Comparison of ENCODE assay signal across 8 cellular contexts in genomic region chr14:104724981-104725771, GRCh38. TPM values are rescaled to one million over a fixed set of nuclear protein-coding genes. Genes with fewer than 3 reads are reported as not detected.
DNase-seq lines count a peak whose midpoint lies in the region; ATAC-seq, FAIRE-seq and TF ChIP-seq lines count a peak whose summit lies in the region.

No MANE protein-coding gene starts in this region.

- H3K4me1 Mint-ChIP-seq in stimulated activated naive B cell treated with anti-CD40 and anti-IgM and Interleukin-4, amounts not matched to agents 10 μg/mL and 1 μg/mL and 100 μg/mL, for 72 hours, result peaks cover 5% of the 10 kb centered on the region in 2 donors

- peak overlapping the region; percentile 58 to 65 for H3K4me3 Mint-ChIP-seq in stimulated activated naive B cell treated with anti-CD40 and anti-IgM and Interleukin-4, amounts not matched to agents 10 μg/mL and 1 μg/mL and 100 μg/mL, for 72 hours

- CTCF ChIA-PET in K562 (lab: Yijun Ruan, JAX; ENCODE audit: low intra/inter-chr PET ratio), result no interaction called here

- H3K79me2 ChIP-seq in K562 (ENCODE audit: control insufficient read depth, insufficient read depth, low read length), result peaks cover 16% of the 10 kb centered on the region

- no peaks in the 10 kb centered on the region for H3K36me3 ChIP-seq in K562 (ENCODE audit: control insufficient read depth, insufficient read depth, low read length)

- H3K27ac ChIP-seq in K562 (ENCODE audit: extremely low read depth, low read depth, low read length), result peak overlapping the region; percentile 75

- H3K9me3 ChIP-seq in K562 (replicated peaks; ENCODE audit: control insufficient read depth, insufficient read depth, low read depth, low read length), result no peaks in the 10 kb centered on the region

- no peak for TF ChIP-seq RAD21 in K562 (CRISPR knock-in tag; conservative IDR thresholded peaks at IDR 0.05 in 1 of 2, IDR thresholded peaks at IDR 0.05 in 1 of 2)

- H3K4me3 ChIP-seq in K562, result peak overlapping the region; percentile 66

- TF ChIP-seq POLR2A in K562 (conservative IDR thresholded peaks at IDR 0.05), result no peak

- peak overlapping the region; percentile 72 to 94 for H3K9ac ChIP-seq in K562 (ENCODE audit: insufficient read depth in 1 of 2, low read depth in 2 of 2, low read length in 2 of 2)

- H3K27me3 ChIP-seq in K562 (ENCODE audit: control insufficient read depth in 2 of 2, insufficient read depth in 2 of 2, low read length in 2 of 2), result no peaks in the 10 kb centered on the region

- H3K27ac Mint-ChIP-seq in stimulated activated naive B cell treated with anti-CD40 and anti-IgM and Interleukin-4, amounts not matched to agents 10 μg/mL and 1 μg/mL and 100 μg/mL, for 72 hours, result peak overlapping the region; percentile 76

- H3K4me1 ChIP-seq in K562 (replicated peaks in 1 of 2; ENCODE audit: control insufficient read depth in 2 of 2, insufficient read depth in 2 of 2, low read length in 2 of 2), result peaks cover 16 to 75% of the 10 kb centered on the region in 2 experiments

- POLR2A ChIA-PET in K562 (lab: Yijun Ruan, JAX), result interaction anchor here (0.8 to 1.2 kb wide), 3 partner anchors 21 to 83 kb away, joined by 3 to 4 read pairs (median 3); no protein-coding TSS in a partner anchor

- TSS peak; percentile 61 for BruUV-seq in K562 (replicated peaks; lab: Mats Ljungman, UMichigan)

- H3K9me1 ChIP-seq in K562 (ENCODE audit: control insufficient read depth, insufficient read depth, low read length), result peaks cover 4% of the 10 kb centered on the region

- peak; percentile 18 to 31 (median 22); a peak in 3 of 6 replicates for TF ChIP-seq CTCF in K562 (IDR thresholded peaks at IDR 0.05 in 2 of 3, conservative IDR thresholded peaks at IDR 0.05 in 1 of 3; ENCODE audit: insufficient read depth in 2 of 3, low read depth in 1 of 3, low read length in 3 of 3)

- peak overlapping the region; percentile 76 for H3K4me2 ChIP-seq in K562 (ENCODE audit: insufficient read depth, low read length)

- peak; percentile 11 for FAIRE-seq in K562 (lab: Jason Lieb, UNC)

- 0 out of 2 replicates have a peak overlapping the region, but pooled peaks have one; percentile 9 for H2AFZ ChIP-seq in K562 (ENCODE audit: low read depth, low read length)

- intact Hi-C loops in K562 (cut with micrococcal nuclease), result no loop called here

- H4K20me1 ChIP-seq in K562 (replicated peaks; ENCODE audit: control insufficient read depth, insufficient read depth, low read length), result no peaks in the 10 kb centered on the region

- in situ Hi-C loops in K562 (cut with MboI), result no loop called here

- 24% methylated on average over 11 of the region's 24 CpGs for WGBS in K562 (ENCODE audit: insufficient coverage, low coverage, missing lambda C conversion rate)

- H3K27me3 Mint-ChIP-seq in stimulated activated naive B cell treated with anti-CD40 and anti-IgM and Interleukin-4, amounts not matched to agents 10 μg/mL and 1 μg/mL and 100 μg/mL, for 72 hours, result peaks cover 16 to 27% of the 10 kb centered on the region in 2 donors

- no peaks in the 10 kb centered on the region for H3K9me3 Mint-ChIP-seq in stimulated activated naive B cell treated with anti-CD40 and anti-IgM and Interleukin-4, amounts not matched to agents 10 μg/mL and 1 μg/mL and 100 μg/mL, for 72 hours

- no peaks in the 10 kb centered on the region for H3K36me3 Mint-ChIP-seq in stimulated activated naive B cell treated with anti-CD40 and anti-IgM and Interleukin-4, amounts not matched to agents 10 μg/mL and 1 μg/mL and 100 μg/mL, for 72 hours

- TF ChIP-seq EP300 in K562 (IDR thresholded peaks at IDR 0.05; ENCODE audit: low read length), result no peak

- DNase-seq in C1 segment of cervical spinal cord (lab: John Stamatoyannopoulos, UW) (peak in 8 of 14 donors; percentile 18 to 82 (median 40)), LHCN-M2 (ENCODE audit: low read depth) (peak; percentile 46), K562 (ENCODE audit: extremely low read depth in 1 of 4, low spot score in 3 of 4) (peak in 3 of 4 experiments; percentile 17 to 61 (median 30)), iris pigment epithelial cell (ENCODE audit: low read depth) (peak; percentile 43), NCI-H1048 (lab: John Stamatoyannopoulos, UW) (no peak), activated gamma-delta T cell (lab: John Stamatoyannopoulos, UW) (no peak)
- DNase-seq in stimulated activated naive B cell treated with anti-CD40 and anti-IgM and Interleukin-4, amounts not matched to agents 10 μg/mL and 1 μg/mL and 100 μg/mL, for 72 hours, result no peak

- ATAC-seq in K562 (peak; percentile 64), HG02885 (IDR thresholded peaks at IDR 0.05; ENCODE audit: poor library complexity, unreplicated experiment) (no peak)
- ATAC-seq in stimulated activated naive B cell treated with anti-CD40 and anti-IgM and Interleukin-4, amounts not matched to agents 10 μg/mL and 1 μg/mL and 100 μg/mL, for 72 hours (replicated peaks), result peak; percentile 10 to 14

TF ChIP-seq in K562, 482 proteins besides CTCF, POLR2A, EP300 and RAD21 (continues in another document):
- no peak for TF ChIP-seq MEF2D (tag; conservative IDR thresholded peaks at IDR 0.05; ENCODE audit: low read depth)
- TF ChIP-seq ZNF584 (CRISPR knock-in tag; IDR thresholded peaks at IDR 0.05; ENCODE audit: low read depth), result no peak
- TF ChIP-seq ZFX (CRISPR knock-in tag; IDR thresholded peaks at IDR 0.05), result peak; percentile 47; the same call in 1 of the 2 replicates
- TF ChIP-seq NCOA2 (IDR thresholded peaks at IDR 0.05; ENCODE audit: partially characterized antibody in 2 of 2), result no peak
- TF ChIP-seq BHLHE40 (IDR thresholded peaks at IDR 0.05; ENCODE audit: low read length), result no peak
- no peak for TF ChIP-seq MAFF (IDR thresholded peaks at IDR 0.05; ENCODE audit: low read length)
- no peak for TF ChIP-seq ZNF212 (CRISPR knock-in tag; IDR thresholded peaks at IDR 0.05)

RNA-seq across cellular contexts. Expression of gene ADSS1, which starts 1.1 kb away (rescaled TPM):
- total RNA-seq in LHCN-M2 (2014; rRNA removed), result 2.5 and 2.8 TPM in 2 replicates
- 6.1 TPM for polyA plus RNA-seq in LHCN-M2 (2012)
- 17.1 and 35.0 TPM in 2 replicates for total RNA-seq in K562 (2011; cell fraction: chromatin; rRNA removed; ENCODE audit: low replicate concordance)
- total RNA-seq in K562 (2011; cell fraction: nucleolus; rRNA removed), result 12.5 and 17.5 TPM in 2 replicates
- 16.8 and 20.0 TPM in 2 replicates for total RNA-seq in K562 (2011; cell fraction: nucleoplasm; rRNA removed)
- total RNA-seq in K562 (2014; rRNA removed), result 4.4 and 5.9 TPM in 2 replicates
- total RNA-seq in K562 (2014; rRNA removed; fragmentation: Illumina TruSeq; extraction: Trizol), result 2.0 and 2.2 TPM in 2 replicates
- 3.5 and 3.6 TPM in 2 replicates for total RNA-seq in K562 (2015; rRNA removed; fragmentation: Illumina TruSeq; extraction: Trizol)
- 4.2 and 4.9 TPM in 2 replicates for total RNA-seq in K562 (2021)
- polyA plus RNA-seq in K562 (2011; rRNA removed), result 4.2 and 5.2 TPM in 2 replicates
- polyA plus RNA-seq in K562 (2011; cell fraction: cytosol; rRNA removed), result 2.7 and 4.0 TPM in 2 replicates
- 39.1 and 54.9 TPM in 2 replicates for polyA plus RNA-seq in K562 (2011; cell fraction: nucleus; rRNA removed)
- polyA plus RNA-seq in K562 (2012), result 6.0 and 16.4 TPM in 2 replicates
- 3.9 and 4.3 TPM in 2 replicates for polyA plus RNA-seq in K562 (2014; fragmentation: Illumina TruSeq; extraction: Trizol)
- under 1 TPM; 0.53 to 0.74 TPM for polyA plus RNA-seq in K562 (2014; fragmentation: Nextera tagmentation; extraction: Ambion mirVana)
- 3.6 and 5.3 TPM in 2 replicates for polyA plus RNA-seq in K562 (2014; rRNA removed)
- 2.6 and 2.7 TPM in 2 replicates for polyA minus RNA-seq in K562 (2011; rRNA and poly(A)+ RNA removed)
- 1.3 and 1.6 TPM in 2 replicates for polyA minus RNA-seq in K562 (2011; cell fraction: cytosol; rRNA and poly(A)+ RNA removed)
- 6.4 and 9.8 TPM in 2 replicates for polyA minus RNA-seq in K562 (2011; cell fraction: nucleus; rRNA and poly(A)+ RNA removed)

RNA-seq across cellular contexts. Expression of gene SIVA1, which starts 27.8 kb away (rescaled TPM):
- total RNA-seq in LHCN-M2 (2014; rRNA removed), result 317 and 467 TPM in 2 replicates
- polyA plus RNA-seq in LHCN-M2 (2012), result 113 TPM
- total RNA-seq in K562 (2011; cell fraction: chromatin; rRNA removed; ENCODE audit: low replicate concordance), result 12.2 and 40.0 TPM in 2 replicates
- total RNA-seq in K562 (2011; cell fraction: nucleolus; rRNA removed), result 43.4 and 62.2 TPM in 2 replicates
- 31.2 and 34.7 TPM in 2 replicates for total RNA-seq in K562 (2011; cell fraction: nucleoplasm; rRNA removed)
- total RNA-seq in K562 (2014; rRNA removed), result 186 and 216 TPM in 2 replicates
- total RNA-seq in K562 (2014; rRNA removed; fragmentation: Illumina TruSeq; extraction: Trizol), result 4.8 and 6.1 TPM in 2 replicates
- 55.9 and 57.8 TPM in 2 replicates for total RNA-seq in K562 (2015; rRNA removed; fragmentation: Illumina TruSeq; extraction: Trizol)
- total RNA-seq in K562 (2021), result 111 and 113 TPM in 2 replicates
- polyA plus RNA-seq in K562 (2011; rRNA removed), result 54.2 and 66.2 TPM in 2 replicates
- 115 and 354 TPM in 2 replicates for polyA plus RNA-seq in K562 (2011; cell fraction: cytosol; rRNA removed)
- 75.6 and 121 TPM in 2 replicates for polyA plus RNA-seq in K562 (2011; cell fraction: nucleus; rRNA removed)
- 69.5 and 80.9 TPM in 2 replicates for polyA plus RNA-seq in K562 (2012)
- 7.8 and 43.9 TPM in 2 replicates for polyA plus RNA-seq in K562 (2014; fragmentation: Illumina TruSeq; extraction: Trizol)
- 10 to 100 TPM in 1 of 2 experiments, 1 to 10 TPM in 1; 4.2 to 20.6 TPM for polyA plus RNA-seq in K562 (2014; fragmentation: Nextera tagmentation; extraction: Ambion mirVana)
- polyA plus RNA-seq in K562 (2014; rRNA removed), result 138 and 148 TPM in 2 replicates
- polyA minus RNA-seq in K562 (2011; rRNA and poly(A)+ RNA removed), result 6.6 and 10.6 TPM in 2 replicates
- 31.0 and 34.2 TPM in 2 replicates for polyA minus RNA-seq in K562 (2011; cell fraction: cytosol; rRNA and poly(A)+ RNA removed)
- 16.2 and 20.1 TPM in 2 replicates for polyA minus RNA-seq in K562 (2011; cell fraction: nucleus; rRNA and poly(A)+ RNA removed)

RNA-seq across cellular contexts. Expression of gene INF2, which starts 35.8 kb away (rescaled TPM):
- 78.1 and 87.8 TPM in 2 replicates for total RNA-seq in LHCN-M2 (2014; rRNA removed)
- 82.4 TPM for polyA plus RNA-seq in LHCN-M2 (2012)
- 30.6 and 91.0 TPM in 2 replicates for total RNA-seq in K562 (2011; cell fraction: chromatin; rRNA removed; ENCODE audit: low replicate concordance)
- total RNA-seq in K562 (2011; cell fraction: nucleolus; rRNA removed), result 44.5 and 47.5 TPM in 2 replicates
- 33.6 and 37.9 TPM in 2 replicates for total RNA-seq in K562 (2011; cell fraction: nucleoplasm; rRNA removed)
- total RNA-seq in K562 (2014; rRNA removed), result 24.9 and 28.8 TPM in 2 replicates
- 2.8 and 4.4 TPM in 2 replicates for total RNA-seq in K562 (2014; rRNA removed; fragmentation: Illumina TruSeq; extraction: Trizol)
- 7.8 and 8.7 TPM in 2 replicates for total RNA-seq in K562 (2015; rRNA removed; fragmentation: Illumina TruSeq; extraction: Trizol)
- total RNA-seq in K562 (2021), result 30.7 and 31.3 TPM in 2 replicates
- 8.3 and 13.8 TPM in 2 replicates for polyA plus RNA-seq in K562 (2011; rRNA removed)
- polyA plus RNA-seq in K562 (2011; cell fraction: cytosol; rRNA removed), result 13.6 and 29.1 TPM in 2 replicates
- polyA plus RNA-seq in K562 (2011; cell fraction: nucleus; rRNA removed), result 35.1 and 63.6 TPM in 2 replicates
- polyA plus RNA-seq in K562 (2012), result 15.0 and 19.9 TPM in 2 replicates
- polyA plus RNA-seq in K562 (2014; fragmentation: Illumina TruSeq; extraction: Trizol), result 7.2 and 12.4 TPM in 2 replicates
- 1 to 10 TPM in 1 of 2 experiments, under 1 TPM in 1; 0.56 to 1.4 TPM for polyA plus RNA-seq in K562 (2014; fragmentation: Nextera tagmentation; extraction: Ambion mirVana)
- polyA plus RNA-seq in K562 (2014; rRNA removed), result 26.2 and 28.2 TPM in 2 replicates
- polyA minus RNA-seq in K562 (2011; rRNA and poly(A)+ RNA removed), result 3.5 and 6.1 TPM in 2 replicates
- 8.0 and 13.7 TPM in 2 replicates for polyA minus RNA-seq in K562 (2011; cell fraction: cytosol; rRNA and poly(A)+ RNA removed)
- polyA minus RNA-seq in K562 (2011; cell fraction: nucleus; rRNA and poly(A)+ RNA removed), result 9.4 and 12.0 TPM in 2 replicates

Comparison
In these comparisons a context has a peak if more than half of its experiments do, and no peak if none do; other contexts are left out.
1. DNase-seq: peak in C1 segment of cervical spinal cord (8 of 14), LHCN-M2 (single experiment), K562 (3 of 4) and iris pigment epithelial cell (single experiment); none in stimulated activated naive B cell treated with anti-CD40 and anti-IgM and Interleukin-4, amounts not matched to agents 10 μg/mL and 1 μg/mL and 100 μg/mL, for 72 hours (single experiment), NCI-H1048 (single experiment) and activated gamma-delta T cell (single experiment).